In the genomic region with DNA sequence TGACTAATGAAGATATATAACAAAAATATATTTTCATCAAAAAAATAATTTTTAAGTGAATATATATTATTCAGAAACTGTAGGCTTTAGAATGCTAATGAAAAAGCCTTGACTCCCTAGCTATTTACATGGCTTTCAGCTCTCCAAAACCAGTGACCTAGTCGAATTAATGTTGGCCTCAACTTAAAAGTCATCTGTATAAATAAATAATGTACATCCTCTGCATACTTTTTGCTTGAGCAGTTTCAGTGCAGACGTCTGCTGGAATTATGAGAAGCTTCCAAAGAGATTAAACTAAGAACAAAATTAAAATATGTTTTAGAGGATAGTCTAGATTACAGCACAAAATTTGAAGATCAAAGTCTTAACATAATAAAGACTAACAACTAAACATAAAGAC, we compare ENCODE assay signal across 31 cellular contexts.
DNase-seq lines count a peak whose midpoint lies in the region; ATAC-seq and TF ChIP-seq lines count a peak whose summit lies in the region.
"Had no signal": no experiment of that assay in that cellular context is flagged by ENCODE, and none has a peak within 500 bp of the region (broad histone marks: within the 10 kb centered on the region; RNA-seq: fewer than 3 reads in every experiment).

No MANE protein-coding gene starts in this region.

- no peak overlapping the region for H4K91ac ChIP-seq in neuronal stem cell (ENCODE audit: low read depth, low read length, poor library complexity)

- no peaks in the 10 kb centered on the region for H3K4me1 Mint-ChIP-seq in stimulated activated naive B cell treated with anti-CD40 and anti-IgM and Interleukin-4, amounts not matched to agents 10 μg/mL and 1 μg/mL and 100 μg/mL, for 72 hours
- H3K4me1 Mint-ChIP-seq: activated CD4-positive, alpha-beta T cell treated with anti-CD3 and anti-CD28 coated beads for 36 hours; brain; immature natural killer cell; natural killer cell; stimulated activated effector memory CD8-positive, alpha-beta T cell treated with anti-CD3 and anti-CD28 coated beads, Interleukin-12 subunit alpha, Interleukin-12 subunit beta, amount 100 ng/mL, for 72 hours had no signal

- H3K9ac ChIP-seq in SK-N-SH (no peak overlapping the region), neuronal stem cell (ENCODE audit: low read depth, low read length, poor library complexity) (no peak overlapping the region)

- no peaks in the 10 kb centered on the region for H3K79me1 ChIP-seq in neuronal stem cell (ENCODE audit: low read depth, low read length)

- no peak for TF ChIP-seq RAD21 in SK-N-SH (IDR thresholded peaks at IDR 0.05; ENCODE audit: low read length)

- H3K4me3 ChIP-seq in SK-N-SH (ENCODE audit: low read depth in 2 of 2, low read length in 1 of 2) (no peak overlapping the region), fibroblast of mammary gland (ENCODE audit: control insufficient read depth, low read depth, low read length) (no peak overlapping the region), skeletal muscle cell (ENCODE audit: low read depth, low read length) (no peak overlapping the region), neuronal stem cell (ENCODE audit: low read length in 2 of 2) (no peak overlapping the region)
- H3K4me3 ChIP-seq: left ventricle myocardium inferior, thoracic aorta had no signal

- no peak for TF ChIP-seq EP300 in SK-N-SH (IDR thresholded peaks at IDR 0.05; ENCODE audit: borderline replicate concordance in 1 of 2, low read depth in 1 of 2, low read length in 1 of 2)

- H3F3A ChIP-seq in SK-N-SH (replicated peaks; ENCODE audit: insufficient read depth): peaks cover 4% of the 10 kb centered on the region

- H4K8ac ChIP-seq in neuronal stem cell (ENCODE audit: low read depth, low read length): no peak overlapping the region

- H2BK5ac ChIP-seq in neuronal stem cell (ENCODE audit: low read length): no peak overlapping the region

- peaks cover 8 to 12% of the 10 kb centered on the region in 2 donors for H3K9me3 Mint-ChIP-seq in stimulated activated naive B cell treated with anti-CD40 and anti-IgM and Interleukin-4, amounts not matched to agents 10 μg/mL and 1 μg/mL and 100 μg/mL, for 72 hours

- POLR2A ChIA-PET in SK-N-SH (lab: Yijun Ruan, JAX): no interaction called here

- TF ChIP-seq CTCF in SK-N-SH (IDR thresholded peaks at IDR 0.05): no peak
- TF ChIP-seq CTCF in fibroblast of mammary gland (conservative IDR thresholded peaks at IDR 0.05; ENCODE audit: control insufficient read depth, insufficient read depth, low read depth, low read length): no peak

- no peak overlapping the region for H2BK15ac ChIP-seq in neuronal stem cell (ENCODE audit: low read length)

- H3K79me2 ChIP-seq in SK-N-SH (ENCODE audit: insufficient read depth): no peaks in the 10 kb centered on the region

- H3K18ac ChIP-seq in neuronal stem cell (ENCODE audit: low read length): no peak overlapping the region

- H3K4ac ChIP-seq in neuronal stem cell (ENCODE audit: low read length): no peak overlapping the region

- no peak overlapping the region for H2BK120ac ChIP-seq in neuronal stem cell (ENCODE audit: low read depth, low read length)

- H2AFZ ChIP-seq in SK-N-SH (ENCODE audit: low read depth) (peak overlapping the region; percentile 47; the same call in 1 of the 2 replicates), neuronal stem cell (ENCODE audit: low read length) (no peak overlapping the region)

- no peak overlapping the region for H3K14ac ChIP-seq in neuronal stem cell (ENCODE audit: low read length)

- no peaks in the 10 kb centered on the region for H4K20me1 ChIP-seq in SK-N-SH (ENCODE audit: insufficient read depth)

- no peak overlapping the region for H3K4me3 Mint-ChIP-seq in stimulated activated naive B cell treated with anti-CD40 and anti-IgM and Interleukin-4, amounts not matched to agents 10 μg/mL and 1 μg/mL and 100 μg/mL, for 72 hours
- H3K4me3 Mint-ChIP-seq: activated CD4-positive, alpha-beta T cell treated with anti-CD3 and anti-CD28 coated beads for 36 hours; activated naive CD8-positive, alpha-beta T cell; activated T-helper 1 cell treated with anti-CD3 and anti-CD28 coated beads, Interleukin-12 subunit alpha, Interleukin-12 subunit beta, Interleukin-2, Interleukin-4 antibody, amounts not matched to agents 30 ng/mL and 10 ng/mL and 1 ng/mL, durations not matched to agents 14 hours and 24 hours and 36 hours; brain; CD8-positive, alpha-beta T cell; endodermal cell; immature natural killer cell; natural killer cell; stimulated activated effector memory CD8-positive, alpha-beta T cell treated with anti-CD3 and anti-CD28 coated beads, Interleukin-12 subunit alpha, Interleukin-12 subunit beta, amount 100 ng/mL, for 72 hours had no signal

- no peaks in the 10 kb centered on the region for H3K9me3 ChIP-seq in SK-N-SH
- peaks cover 0 to 13% of the 10 kb centered on the region in 2 donors for H3K9me3 ChIP-seq in neuronal stem cell (replicated peaks in 1 of 2; ENCODE audit: control insufficient read depth in 2 of 2, insufficient read depth in 1 of 2, low read depth in 1 of 2, low read length in 2 of 2)
- H3K9me3 ChIP-seq: left ventricle myocardium inferior, thoracic aorta had no signal

- CTCF ChIA-PET in SK-N-SH (lab: Yijun Ruan, JAX): no interaction called here

- ATAC-seq in GM18519 (IDR thresholded peaks at IDR 0.05; ENCODE audit: low FRiP score, unreplicated experiment): no peak
- ATAC-seq in stimulated activated naive B cell treated with anti-CD40 and anti-IgM and Interleukin-4, amounts not matched to agents 10 μg/mL and 1 μg/mL and 100 μg/mL, for 72 hours (replicated peaks): no peak
- ATAC-seq: activated CD4-positive, alpha-beta T cell treated with anti-CD3 and anti-CD28 coated beads for 36 hours; CD8-positive, alpha-beta T cell; HepG2; natural killer cell; stimulated activated effector memory CD8-positive, alpha-beta T cell treated with anti-CD3 and anti-CD28 coated beads, Interleukin-12 subunit alpha, Interleukin-12 subunit beta, amount 100 ng/mL, for 72 hours had no signal

- H3K4me2 ChIP-seq in SK-N-SH (no peak overlapping the region), neuronal stem cell (ENCODE audit: insufficient read depth, low read length, poor library complexity, severe bottlenecking) (no peak overlapping the region)

- H3K4me1 ChIP-seq in SK-N-SH (ENCODE audit: control insufficient read depth in 1 of 2, insufficient read depth in 2 of 2, low read depth in 1 of 2, low read length in 1 of 2) (peaks cover 0 to 8% of the 10 kb centered on the region in 2 experiments; a peak in 2 of 4 replicates), neuronal stem cell (ENCODE audit: control insufficient read depth in 2 of 2, insufficient read depth in 1 of 2, low read depth in 1 of 2, low read length in 2 of 2) (peaks cover 0 to 17% of the 10 kb centered on the region in 2 donors)
- H3K4me1 ChIP-seq: left ventricle myocardium inferior had no signal

- no peak overlapping the region for H2BK12ac ChIP-seq in neuronal stem cell (ENCODE audit: low read length)

- H3K27me3 ChIP-seq in SK-N-SH (ENCODE audit: insufficient read depth) (no peaks in the 10 kb centered on the region), neuronal stem cell (ENCODE audit: control insufficient read depth in 3 of 3, insufficient read depth in 3 of 3, low read depth in 1 of 3, low read length in 3 of 3) (no peaks in the 10 kb centered on the region)

- DNase-seq in ELR (ENCODE audit: low read depth): peak; percentile 56
- no peak for DNase-seq in SK-N-SH
- peak; percentile 70 for DNase-seq in fibroblast of mammary gland (ENCODE audit: low read depth)
- DNase-seq in skeletal muscle cell (ENCODE audit: low read depth): peak; percentile 33
- no peak for DNase-seq in neuronal stem cell (ENCODE audit: low spot score)
- DNase-seq in activated CD8-positive, alpha-beta memory T cell treated with anti-CD3 and anti-CD28 coated beads, Interleukin-2, amount 50 U/mL, for 48 hours: no peak
- DNase-seq in stimulated activated naive B cell treated with anti-CD40 and anti-IgM and Interleukin-4, amounts not matched to agents 10 μg/mL and 1 μg/mL and 100 μg/mL, for 72 hours: no peak
- DNase-seq: activated CD4-positive, alpha-beta T cell treated with anti-CD3 and anti-CD28 coated beads for 36 hours; CD8-positive, alpha-beta T cell; DMS153; endodermal cell; GF-D8; immature natural killer cell; left ventricle myocardium inferior; midbrain; natural killer cell; NCI-H1105; NCI-H2081; NCI-H446 treated with DMSO at 0.1 percent for 48 hours; NK-92 treated with Interleukin-12 subunit alpha and Interleukin-12 subunit beta, amount 100 ng/mL, for 24 hours; posterior cingulate gyrus; SIG-M5; stimulated activated CD4-positive, alpha-beta T cell treated with anti-CD3 and anti-CD28 coated beads, Interleukin-2, amount 100 ng/mL, for 24 hours; T-helper 1 cell had no signal

- no peak overlapping the region for H3K23ac ChIP-seq in neuronal stem cell (ENCODE audit: low read depth, low read length, poor library complexity)

- no peaks in the 10 kb centered on the region for H3K27me3 Mint-ChIP-seq in stimulated activated naive B cell treated with anti-CD40 and anti-IgM and Interleukin-4, amounts not matched to agents 10 μg/mL and 1 μg/mL and 100 μg/mL, for 72 hours
- H3K27me3 Mint-ChIP-seq: activated CD4-positive, alpha-beta T cell treated with anti-CD3 and anti-CD28 coated beads for 36 hours; activated naive CD8-positive, alpha-beta T cell; brain had no signal

- WGBS in SK-N-SH (ENCODE audit: low lambda C conversion rate): 28% methylated on average over 2 of the region's 2 CpGs
- no CpG with 5 or more reads among the region's 2 CpGs for WGBS in neuronal stem cell (ENCODE audit: extremely low coverage in 2 of 2, insufficient read length in 2 of 2, insufficient replicate concordance in 1 of 2), 2 donors

- H3K36me3 ChIP-seq in SK-N-SH (replicated peaks in 1 of 2; ENCODE audit: control insufficient read depth in 1 of 2, insufficient read depth in 2 of 2, low read length in 1 of 2) (no peaks in the 10 kb centered on the region), neuronal stem cell (replicated peaks in 1 of 2; ENCODE audit: control insufficient read depth in 2 of 2, insufficient read depth in 2 of 2, low read length in 2 of 2) (no peaks in the 10 kb centered on the region)
- H3K36me3 ChIP-seq: left ventricle myocardium inferior, thoracic aorta had no signal

- no peaks in the 10 kb centered on the region for H3K36me3 Mint-ChIP-seq in stimulated activated naive B cell treated with anti-CD40 and anti-IgM and Interleukin-4, amounts not matched to agents 10 μg/mL and 1 μg/mL and 100 μg/mL, for 72 hours
- H3K36me3 Mint-ChIP-seq: activated naive CD8-positive, alpha-beta T cell; brain; CD8-positive, alpha-beta T cell; immature natural killer cell; stimulated activated effector memory CD8-positive, alpha-beta T cell treated with anti-CD3 and anti-CD28 coated beads, Interleukin-12 subunit alpha, Interleukin-12 subunit beta, amount 100 ng/mL, for 72 hours had no signal

- no peak overlapping the region for H2AK5ac ChIP-seq in neuronal stem cell (ENCODE audit: low read depth, low read length)

- H3K27ac ChIP-seq in SK-N-SH (ENCODE audit: low read depth in 2 of 2, low read length in 1 of 2) (peak overlapping the region in 1 of 2 experiments; percentile 37; a peak in 2 of 4 replicates), neuronal stem cell (replicated peaks; ENCODE audit: low read length) (no peak overlapping the region)
- H3K27ac ChIP-seq: left ventricle myocardium inferior, thoracic aorta had no signal

- no peaks in the 10 kb centered on the region for H3K9me2 ChIP-seq in SK-N-SH

- no peak overlapping the region for H3K27ac Mint-ChIP-seq in stimulated activated naive B cell treated with anti-CD40 and anti-IgM and Interleukin-4, amounts not matched to agents 10 μg/mL and 1 μg/mL and 100 μg/mL, for 72 hours
- H3K27ac Mint-ChIP-seq: activated CD4-positive, alpha-beta T cell treated with anti-CD3 and anti-CD28 coated beads for 36 hours; activated naive CD8-positive, alpha-beta T cell; activated T-helper 1 cell treated with anti-CD3 and anti-CD28 coated beads, Interleukin-12 subunit alpha, Interleukin-12 subunit beta, Interleukin-2, Interleukin-4 antibody, amounts not matched to agents 30 ng/mL and 10 ng/mL and 1 ng/mL, durations not matched to agents 14 hours and 24 hours and 36 hours; brain; CD8-positive, alpha-beta T cell; endodermal cell; immature natural killer cell; natural killer cell; stimulated activated effector memory CD8-positive, alpha-beta T cell treated with anti-CD3 and anti-CD28 coated beads, Interleukin-12 subunit alpha, Interleukin-12 subunit beta, amount 100 ng/mL, for 72 hours had no signal

Comparison
In these comparisons a context has a peak if more than half of its experiments do, and no peak if none do; other contexts are left out.
1. DNase-seq: peak in ELR (single experiment), fibroblast of mammary gland (single experiment) and skeletal muscle cell (single experiment); none in SK-N-SH (single experiment), neuronal stem cell (single experiment), activated CD8-positive, alpha-beta memory T cell treated with anti-CD3 and anti-CD28 coated beads, Interleukin-2, amount 50 U/mL, for 48 hours (single experiment) and stimulated activated naive B cell treated with anti-CD40 and anti-IgM and Interleukin-4, amounts not matched to agents 10 μg/mL and 1 μg/mL and 100 μg/mL, for 72 hours (single experiment).